1 cellular context compared by ENCODE assay signal in the genomic region with DNA sequence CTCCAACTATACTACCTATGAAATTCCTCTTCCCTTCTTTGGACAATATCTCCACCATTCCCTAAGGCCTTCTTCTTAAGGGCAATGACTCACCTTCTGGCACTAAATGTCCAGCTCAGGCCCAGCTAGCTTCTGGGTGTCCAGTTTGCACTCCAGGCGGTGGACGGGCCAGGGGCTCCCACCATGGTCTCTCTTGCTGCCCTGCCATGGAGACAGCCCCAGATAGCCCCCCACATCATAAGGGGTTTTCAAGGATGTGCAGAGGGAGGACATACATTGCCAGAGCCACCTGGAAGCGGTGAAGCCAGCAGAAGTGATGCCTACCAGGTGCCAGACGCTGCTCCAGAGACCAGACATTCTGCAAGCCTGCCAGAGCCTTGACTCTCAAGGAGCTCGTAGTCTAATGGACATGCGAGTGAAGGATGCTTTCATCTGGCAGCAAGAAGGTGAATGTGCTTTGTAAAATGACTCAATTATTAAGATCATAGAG.
TF ChIP-seq lines count a peak whose summit lies in the region.

No MANE protein-coding gene starts in this region.

TF ChIP-seq in IMR-90, 13 proteins besides CTCF, POLR2A, EP300 and RAD21 (continued from another document):
- TF ChIP-seq SMC3 (IDR thresholded peaks at IDR 0.05; ENCODE audit: low read depth, low read length), result no peak
